Comparison of ENCODE assay signal across 8 cellular contexts in the genomic region with DNA sequence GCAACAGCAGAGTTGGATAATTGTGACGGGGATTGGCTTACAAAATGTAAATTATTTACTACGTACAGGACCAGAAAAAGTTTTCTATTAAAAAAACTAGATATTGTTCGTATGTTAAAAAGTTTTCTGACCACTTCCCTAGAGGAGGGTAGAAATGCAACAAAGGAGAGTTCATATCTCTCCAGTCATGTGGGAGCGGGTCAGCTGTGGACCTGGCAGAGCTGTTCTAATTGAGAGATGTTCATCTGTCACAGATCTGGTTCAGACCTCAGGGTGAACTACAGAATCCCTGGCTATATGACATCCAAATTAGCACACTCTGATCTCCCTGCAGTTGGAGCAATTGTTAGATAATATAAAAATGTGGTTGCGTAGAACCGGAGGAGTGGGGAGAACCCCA.
"Had no signal": no experiment of that assay in that cellular context is flagged by ENCODE, and none has a peak within 500 bp of the region (broad histone marks: within the 10 kb centered on the region; RNA-seq: fewer than 3 reads in every experiment).

No MANE protein-coding gene starts in this region.

- H3K9me3 ChIP-seq: HAP-1 had no signal

- H3K27ac ChIP-seq: GM23248 had no signal

- FAIRE-seq: HTR-8/SVneo, K562 had no signal

- DNase-seq: GM23248, GOT3, H7, IMR-90, KG1 had no signal

- H3K4me3 ChIP-seq: GM23248, HAP-1, K562 had no signal

- ATAC-seq: K562 had no signal

- H3K36me3 ChIP-seq: HAP-1 had no signal
